1 cellular context compared by ENCODE assay signal in the genomic region with DNA sequence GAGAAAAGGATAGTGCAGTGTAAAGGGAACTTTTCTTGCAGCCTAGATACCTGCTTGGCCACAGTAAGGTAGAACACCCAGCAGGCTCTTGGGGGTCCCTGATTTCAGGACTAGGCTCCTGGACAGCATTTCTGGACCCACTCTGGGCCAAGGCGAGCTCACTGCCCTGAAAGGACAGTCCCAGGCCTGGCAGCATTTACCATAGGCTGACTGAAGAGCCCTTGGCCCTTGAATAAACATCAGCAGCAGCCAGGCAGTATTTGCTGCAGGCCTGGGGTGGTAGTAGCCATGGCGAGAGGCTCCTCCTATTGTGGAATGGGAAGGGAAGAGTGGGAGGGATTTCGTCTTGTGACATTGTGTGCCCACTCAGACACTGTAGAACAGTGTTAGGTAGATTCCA.
TF ChIP-seq lines count a peak whose summit lies in the region.

No MANE protein-coding gene starts in this region.

TF ChIP-seq in GM12878, 131 proteins besides CTCF, POLR2A, EP300 and RAD21:
- TF ChIP-seq, protein P1, sequence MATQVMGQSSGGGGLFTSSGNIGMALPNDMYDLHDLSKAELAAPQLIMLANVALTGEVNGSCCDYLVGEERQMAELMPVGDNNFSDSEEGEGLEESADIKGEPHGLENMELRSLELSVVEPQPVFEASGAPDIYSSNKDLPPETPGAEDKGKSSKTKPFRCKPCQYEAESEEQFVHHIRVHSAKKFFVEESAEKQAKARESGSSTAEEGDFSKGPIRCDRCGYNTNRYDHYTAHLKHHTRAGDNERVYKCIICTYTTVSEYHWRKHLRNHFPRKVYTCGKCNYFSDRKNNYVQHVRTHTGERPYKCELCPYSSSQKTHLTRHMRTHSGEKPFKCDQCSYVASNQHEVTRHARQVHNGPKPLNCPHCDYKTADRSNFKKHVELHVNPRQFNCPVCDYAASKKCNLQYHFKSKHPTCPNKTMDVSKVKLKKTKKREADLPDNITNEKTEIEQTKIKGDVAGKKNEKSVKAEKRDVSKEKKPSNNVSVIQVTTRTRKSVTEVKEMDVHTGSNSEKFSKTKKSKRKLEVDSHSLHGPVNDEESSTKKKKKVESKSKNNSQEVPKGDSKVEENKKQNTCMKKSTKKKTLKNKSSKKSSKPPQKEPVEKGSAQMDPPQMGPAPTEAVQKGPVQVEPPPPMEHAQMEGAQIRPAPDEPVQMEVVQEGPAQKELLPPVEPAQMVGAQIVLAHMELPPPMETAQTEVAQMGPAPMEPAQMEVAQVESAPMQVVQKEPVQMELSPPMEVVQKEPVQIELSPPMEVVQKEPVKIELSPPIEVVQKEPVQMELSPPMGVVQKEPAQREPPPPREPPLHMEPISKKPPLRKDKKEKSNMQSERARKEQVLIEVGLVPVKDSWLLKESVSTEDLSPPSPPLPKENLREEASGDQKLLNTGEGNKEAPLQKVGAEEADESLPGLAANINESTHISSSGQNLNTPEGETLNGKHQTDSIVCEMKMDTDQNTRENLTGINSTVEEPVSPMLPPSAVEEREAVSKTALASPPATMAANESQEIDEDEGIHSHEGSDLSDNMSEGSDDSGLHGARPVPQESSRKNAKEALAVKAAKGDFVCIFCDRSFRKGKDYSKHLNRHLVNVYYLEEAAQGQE (IDR thresholded peaks at IDR 0.05; ENCODE audit: low read depth, low read length): peak; percentile 32; the same call in 1 of the 2 replicates
- TF ChIP-seq, protein P2, sequence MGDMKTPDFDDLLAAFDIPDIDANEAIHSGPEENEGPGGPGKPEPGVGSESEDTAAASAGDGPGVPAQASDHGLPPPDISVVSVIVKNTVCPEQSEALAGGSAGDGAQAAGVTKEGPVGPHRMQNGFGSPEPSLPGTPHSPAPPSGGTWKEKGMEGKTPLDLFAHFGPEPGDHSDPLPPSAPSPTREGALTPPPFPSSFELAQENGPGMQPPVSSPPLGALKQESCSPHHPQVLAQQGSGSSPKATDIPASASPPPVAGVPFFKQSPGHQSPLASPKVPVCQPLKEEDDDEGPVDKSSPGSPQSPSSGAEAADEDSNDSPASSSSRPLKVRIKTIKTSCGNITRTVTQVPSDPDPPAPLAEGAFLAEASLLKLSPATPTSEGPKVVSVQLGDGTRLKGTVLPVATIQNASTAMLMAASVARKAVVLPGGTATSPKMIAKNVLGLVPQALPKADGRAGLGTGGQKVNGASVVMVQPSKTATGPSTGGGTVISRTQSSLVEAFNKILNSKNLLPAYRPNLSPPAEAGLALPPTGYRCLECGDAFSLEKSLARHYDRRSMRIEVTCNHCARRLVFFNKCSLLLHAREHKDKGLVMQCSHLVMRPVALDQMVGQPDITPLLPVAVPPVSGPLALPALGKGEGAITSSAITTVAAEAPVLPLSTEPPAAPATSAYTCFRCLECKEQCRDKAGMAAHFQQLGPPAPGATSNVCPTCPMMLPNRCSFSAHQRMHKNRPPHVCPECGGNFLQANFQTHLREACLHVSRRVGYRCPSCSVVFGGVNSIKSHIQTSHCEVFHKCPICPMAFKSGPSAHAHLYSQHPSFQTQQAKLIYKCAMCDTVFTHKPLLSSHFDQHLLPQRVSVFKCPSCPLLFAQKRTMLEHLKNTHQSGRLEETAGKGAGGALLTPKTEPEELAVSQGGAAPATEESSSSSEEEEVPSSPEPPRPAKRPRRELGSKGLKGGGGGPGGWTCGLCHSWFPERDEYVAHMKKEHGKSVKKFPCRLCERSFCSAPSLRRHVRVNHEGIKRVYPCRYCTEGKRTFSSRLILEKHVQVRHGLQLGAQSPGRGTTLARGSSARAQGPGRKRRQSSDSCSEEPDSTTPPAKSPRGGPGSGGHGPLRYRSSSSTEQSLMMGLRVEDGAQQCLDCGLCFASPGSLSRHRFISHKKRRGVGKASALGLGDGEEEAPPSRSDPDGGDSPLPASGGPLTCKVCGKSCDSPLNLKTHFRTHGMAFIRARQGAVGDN (IDR thresholded peaks at IDR 0.05): no peak
- no peak for TF ChIP-seq LARP7 (IDR thresholded peaks at IDR 0.05)
- TF ChIP-seq SRF (IDR thresholded peaks at IDR 0.05; ENCODE audit: low read depth in 2 of 2, low read length in 2 of 2): no peak
